In the genomic region with DNA sequence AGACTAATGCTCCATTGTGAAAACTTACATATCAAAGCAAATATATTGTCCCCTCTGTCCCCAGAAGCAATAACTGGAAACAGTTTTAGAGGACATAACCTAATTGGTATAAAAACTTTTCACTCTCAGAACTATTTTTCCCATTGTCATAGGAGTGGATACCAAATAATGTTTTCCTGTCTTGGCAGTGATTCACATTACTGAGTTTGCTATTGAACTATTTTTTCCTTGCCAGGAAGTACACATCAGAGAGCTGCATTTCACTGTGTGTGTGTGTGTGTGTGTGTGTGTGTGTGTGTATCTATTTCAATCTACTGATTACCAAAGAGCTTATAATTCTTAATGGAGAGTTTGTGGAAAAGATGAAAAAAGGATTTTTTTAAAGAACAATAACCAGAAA, we compare ENCODE assay signal across 11 cellular contexts. TPM values are rescaled to one million over a fixed set of nuclear protein-coding genes. Genes with fewer than 3 reads are reported as not detected.
DNase-seq lines count a peak whose midpoint lies in the region; FAIRE-seq and TF ChIP-seq lines count a peak whose summit lies in the region.
"Had no signal": no experiment of that assay in that cellular context is flagged by ENCODE, and none has a peak within 500 bp of the region (broad histone marks: within the 10 kb centered on the region; RNA-seq: fewer than 3 reads in every experiment).

No MANE protein-coding gene starts in this region.

- H3K4me2 ChIP-seq in skeletal muscle satellite cell (ENCODE audit: low read length), result peak overlapping the region; percentile 35

- no peak for TF ChIP-seq CTCF in left ventricle myocardium inferior (IDR thresholded peaks at IDR 0.05; ENCODE audit: borderline replicate concordance)

- H3K27ac Mint-ChIP-seq in CD8-positive, alpha-beta memory T cell, result no peak overlapping the region

- H3K4me3 Mint-ChIP-seq in CD8-positive, alpha-beta memory T cell, result peak overlapping the region in 2 of 7 donors; percentile 73 to 76

- H3K9me3 Mint-ChIP-seq in CD8-positive, alpha-beta memory T cell, result no peaks in the 10 kb centered on the region

- H3K4me3 ChIP-seq in adipocyte (ENCODE audit: low read length) (peak overlapping the region; percentile 42), left ventricle myocardium inferior (peak overlapping the region; percentile 22), skeletal muscle satellite cell (ENCODE audit: low read length) (no peak overlapping the region)
- no peak overlapping the region for H3K4me3 ChIP-seq in CD8-positive, alpha-beta memory T cell (ENCODE audit: low read length)

- FAIRE-seq in GM19239 (lab: Jason Lieb, UNC), result peak; percentile 21
- FAIRE-seq: keratinocyte had no signal

- peaks cover 0 to 3% (median 0%) of the 10 kb centered on the region in 3 donors for H3K36me3 Mint-ChIP-seq in CD8-positive, alpha-beta memory T cell

- peaks cover 18 to 34% (median 29%) of the 10 kb centered on the region in 3 donors for H3K4me1 Mint-ChIP-seq in CD8-positive, alpha-beta memory T cell

- peak overlapping the region; percentile 61 for H3K27ac ChIP-seq in left ventricle myocardium inferior (replicated peaks)
- H3K27ac ChIP-seq in CD8-positive, alpha-beta memory T cell (ENCODE audit: low read depth, low read length), result no peak overlapping the region

- H3K36me3 ChIP-seq in adipocyte (ENCODE audit: control insufficient read depth, insufficient read depth, low read length, severe bottlenecking), result no peaks in the 10 kb centered on the region
- no peaks in the 10 kb centered on the region for H3K36me3 ChIP-seq in left ventricle myocardium inferior
- peaks cover 5% of the 10 kb centered on the region for H3K36me3 ChIP-seq in skeletal muscle satellite cell (ENCODE audit: insufficient read depth, low read length)
- no peaks in the 10 kb centered on the region for H3K36me3 ChIP-seq in CD8-positive, alpha-beta memory T cell (ENCODE audit: insufficient read depth, low read length)

- DNase-seq in GM19239 (ENCODE audit: insufficient read length, low spot score), result no peak
- peak; percentile 42 for DNase-seq in adipocyte (ENCODE audit: low read depth)
- DNase-seq in left ventricle myocardium inferior, result no peak
- no peak for DNase-seq in NCI-H2171 treated with DMSO at 0.1 percent for 48 hours (lab: John Stamatoyannopoulos, UW)
- DNase-seq in CD8-positive, alpha-beta memory T cell, result no peak
- no peak for DNase-seq in NCI-H128 (lab: John Stamatoyannopoulos, UW; ENCODE audit: unreplicated experiment)
- no peak for DNase-seq in cerebellar cortex (ENCODE audit: low spot score)
- DNase-seq: DND-41, NCI-H524 had no signal

- H3K27me3 ChIP-seq in adipocyte (replicated peaks; ENCODE audit: control insufficient read depth, insufficient read depth, low read length) (no peaks in the 10 kb centered on the region), left ventricle myocardium inferior (ENCODE audit: low read depth) (no peaks in the 10 kb centered on the region), skeletal muscle satellite cell (ENCODE audit: control insufficient read depth, insufficient read depth, low read length) (no peaks in the 10 kb centered on the region)
- no peaks in the 10 kb centered on the region for H3K27me3 ChIP-seq in CD8-positive, alpha-beta memory T cell (ENCODE audit: insufficient read depth, low read length, poor library complexity, severe bottlenecking)

- H3K9me3 ChIP-seq in adipocyte (ENCODE audit: control insufficient read depth, low read length) (no peaks in the 10 kb centered on the region), left ventricle myocardium inferior (replicated peaks) (no peaks in the 10 kb centered on the region), skeletal muscle satellite cell (replicated peaks; ENCODE audit: low read length) (no peaks in the 10 kb centered on the region)
- H3K9me3 ChIP-seq in CD8-positive, alpha-beta memory T cell (ENCODE audit: low read length), result no peaks in the 10 kb centered on the region

- no peak overlapping the region for H3K9ac ChIP-seq in adipocyte (ENCODE audit: low read length)
- H3K9ac ChIP-seq in skeletal muscle satellite cell (ENCODE audit: low read depth, low read length), result no peak overlapping the region

- intact Hi-C loops in left ventricle myocardium inferior (cut with micrococcal nuclease), result no loop called here

- peaks cover 40 to 54% of the 10 kb centered on the region in 2 donors for H3K27me3 Mint-ChIP-seq in CD8-positive, alpha-beta memory T cell

- POLR2A ChIA-PET in CD8-positive, alpha-beta memory T cell (lab: Charles Lee), result no interaction called here

- CTCF ChIA-PET in CD8-positive, alpha-beta memory T cell (lab: Charles Lee), result no interaction called here

- H3K4me1 ChIP-seq in adipocyte (ENCODE audit: control insufficient read depth, insufficient read depth, low read length) (peaks cover 28% of the 10 kb centered on the region), left ventricle myocardium inferior (peaks cover 24% of the 10 kb centered on the region), skeletal muscle satellite cell (ENCODE audit: control insufficient read depth, insufficient read depth, low read length) (peaks cover 20% of the 10 kb centered on the region)
- peaks cover 11% of the 10 kb centered on the region for H3K4me1 ChIP-seq in CD8-positive, alpha-beta memory T cell (ENCODE audit: insufficient read depth, low read length)

RNA-seq across cellular contexts. Expression of a gene that starts 45.4 kb away (rescaled TPM):
- 13.1 TPM for total RNA-seq in left ventricle myocardium inferior
- 146 and 264 TPM in 2 replicates for total RNA-seq in skeletal muscle satellite cell (2012; rRNA removed)
- total RNA-seq in CD8-positive, alpha-beta memory T cell, result 1 to 10 TPM; 1.1 to 1.3 TPM
- polyA plus RNA-seq in CD8-positive, alpha-beta memory T cell, result 0.03 TPM

Comparison
In these comparisons a context has a peak if more than half of its experiments do, and no peak if none do; other contexts are left out.
1. H3K4me3 ChIP-seq: peak in adipocyte (single experiment) and left ventricle myocardium inferior (single experiment); none in skeletal muscle satellite cell (single experiment) and CD8-positive, alpha-beta memory T cell (single experiment).